25 cellular contexts compared by ENCODE assay signal in genomic region chr5:113150821-113151220, GRCh38.
DNase-seq lines count a peak whose midpoint lies in the region; ATAC-seq, FAIRE-seq and TF ChIP-seq lines count a peak whose summit lies in the region.
"Had no signal": no experiment of that assay in that cellular context is flagged by ENCODE, and none has a peak within 500 bp of the region (broad histone marks: within the 10 kb centered on the region; RNA-seq: fewer than 3 reads in every experiment).

No MANE protein-coding gene starts in this region.

- H3K27me3 ChIP-seq in HepG2 (ENCODE audit: control insufficient read depth in 1 of 2, insufficient read depth in 2 of 2, low read length in 2 of 2) (no peaks in the 10 kb centered on the region), right lobe of liver (no peaks in the 10 kb centered on the region), endodermal cell (ENCODE audit: control insufficient read depth, insufficient read depth, low read length, poor library complexity, severe bottlenecking) (no peaks in the 10 kb centered on the region), parathyroid adenoma (ENCODE audit: control insufficient read depth, insufficient read depth, low read length) (no peaks in the 10 kb centered on the region), breast epithelium (no peaks in the 10 kb centered on the region), foreskin keratinocyte (no peaks in the 10 kb centered on the region)
- H3K27me3 ChIP-seq: BLaER1 treated with 17β-estradiol and CSF1 and Interleukin-3, amounts not matched to agents 10 nM and 100 nM; SJCRH30 had no signal

- H3K9me3 Mint-ChIP-seq in endodermal cell: no peaks in the 10 kb centered on the region
- H3K9me3 Mint-ChIP-seq in activated naive CD8-positive, alpha-beta T cell treated with anti-CD3 and anti-CD28 coated beads, Interleukin-2, amount 50 U/mL, for 24 hours: no peaks in the 10 kb centered on the region
- H3K9me3 Mint-ChIP-seq: CD8-positive, alpha-beta T cell had no signal

- TF ChIP-seq EP300 in HepG2 (IDR thresholded peaks at IDR 0.05; ENCODE audit: low read depth in 2 of 2, low read length in 2 of 2): no peak
- TF ChIP-seq EP300 in HepG2 (CRISPR knock-in tag; IDR thresholded peaks at IDR 0.05; ENCODE audit: borderline replicate concordance): no peak

- H3K79me2 ChIP-seq in HepG2 (ENCODE audit: insufficient read depth, low read length): no peaks in the 10 kb centered on the region
- peaks cover 66% of the 10 kb centered on the region for H3K79me2 ChIP-seq in parathyroid adenoma

- H3K4me3 Mint-ChIP-seq in endodermal cell: no peak overlapping the region
- H3K4me3 Mint-ChIP-seq in activated naive CD8-positive, alpha-beta T cell treated with anti-CD3 and anti-CD28 coated beads, Interleukin-2, amount 50 U/mL, for 24 hours: no peak overlapping the region
- H3K4me3 Mint-ChIP-seq: CD8-positive, alpha-beta T cell had no signal

- H4K20me1 ChIP-seq in HepG2 (ENCODE audit: insufficient read depth, low read length): no peaks in the 10 kb centered on the region
- H4K20me1 ChIP-seq: BLaER1 treated with 17β-estradiol and CSF1 and Interleukin-3, amounts not matched to agents 10 nM and 100 nM had no signal

- no peaks in the 10 kb centered on the region for H3K9me3 ChIP-seq in HepG2 (ENCODE audit: low read length)
- H3K9me3 ChIP-seq in right lobe of liver: no peaks in the 10 kb centered on the region
- no peaks in the 10 kb centered on the region for H3K9me3 ChIP-seq in endodermal cell (ENCODE audit: control insufficient read depth, low read length)
- no peaks in the 10 kb centered on the region for H3K9me3 ChIP-seq in parathyroid adenoma (ENCODE audit: control insufficient read depth, low read length)
- H3K9me3 ChIP-seq in breast epithelium: no peaks in the 10 kb centered on the region
- H3K9me3 ChIP-seq: BLaER1 treated with 17β-estradiol and CSF1 and Interleukin-3, amounts not matched to agents 10 nM and 100 nM; SJCRH30 had no signal

- TF ChIP-seq CTCF in HepG2 (CRISPR knock-in tag; IDR thresholded peaks at IDR 0.05): no peak
- TF ChIP-seq CTCF in right lobe of liver (IDR thresholded peaks at IDR 0.05): no peak
- no peak for TF ChIP-seq CTCF in endodermal cell (conservative IDR thresholded peaks at IDR 0.05)
- TF ChIP-seq CTCF in parathyroid adenoma (IDR thresholded peaks at IDR 0.05): no peak
- TF ChIP-seq CTCF in breast epithelium (IDR thresholded peaks at IDR 0.05): no peak
- TF ChIP-seq CTCF in foreskin keratinocyte (conservative IDR thresholded peaks at IDR 0.05): no peak

- H3K27ac Mint-ChIP-seq in endodermal cell: peak overlapping the region; percentile 41
- no peak overlapping the region for H3K27ac Mint-ChIP-seq in activated naive CD8-positive, alpha-beta T cell treated with anti-CD3 and anti-CD28 coated beads, Interleukin-2, amount 50 U/mL, for 24 hours
- H3K27ac Mint-ChIP-seq: CD8-positive, alpha-beta T cell had no signal

- WGBS in HepG2 (ENCODE audit: low lambda C conversion rate): 85% methylated on average over 7 of the region's 7 CpGs
- 96% methylated on average over 7 of the region's 7 CpGs for WGBS in right lobe of liver (ENCODE audit: insufficient coverage, low coverage, low lambda C conversion rate, missing lambda C conversion rate)
- 93 to 96% methylated on average over 6 to 7 of the region's 7 CpGs for WGBS in endodermal cell (ENCODE audit: insufficient coverage in 1 of 2, insufficient read length in 1 of 2), 2 experiments

- POLR2A ChIA-PET in HepG2 (lab: Yijun Ruan, JAX): no interaction called here

- no peak for TF ChIP-seq POLR2A in HepG2 (IDR thresholded peaks at IDR 0.05; ENCODE audit: insufficient read depth in 1 of 2, low read depth in 2 of 2, low read length in 2 of 2)
- no peak for TF ChIP-seq POLR2A in right lobe of liver (IDR thresholded peaks at IDR 0.05)
- no peak for TF ChIP-seq POLR2A in breast epithelium (IDR thresholded peaks at IDR 0.05)

- peaks cover 56% of the 10 kb centered on the region for H3K4me1 Mint-ChIP-seq in endodermal cell
- peaks cover 9% of the 10 kb centered on the region for H3K4me1 Mint-ChIP-seq in activated naive CD8-positive, alpha-beta T cell treated with anti-CD3 and anti-CD28 coated beads, Interleukin-2, amount 50 U/mL, for 24 hours

- no peaks in the 10 kb centered on the region for H3K27me3 Mint-ChIP-seq in endodermal cell (ENCODE audit: insufficient read depth)
- H3K27me3 Mint-ChIP-seq in activated naive CD8-positive, alpha-beta T cell treated with anti-CD3 and anti-CD28 coated beads, Interleukin-2, amount 50 U/mL, for 24 hours: no peaks in the 10 kb centered on the region

- no peaks in the 10 kb centered on the region for H3K4me1 ChIP-seq in HepG2 (ENCODE audit: insufficient read depth, low read length)
- no peaks in the 10 kb centered on the region for H3K4me1 ChIP-seq in right lobe of liver
- peaks cover 43% of the 10 kb centered on the region for H3K4me1 ChIP-seq in endodermal cell (ENCODE audit: control insufficient read depth, insufficient read depth, low read length)
- peaks cover 72% of the 10 kb centered on the region for H3K4me1 ChIP-seq in parathyroid adenoma
- no peaks in the 10 kb centered on the region for H3K4me1 ChIP-seq in breast epithelium
- H3K4me1 ChIP-seq in foreskin keratinocyte: no peaks in the 10 kb centered on the region
- H3K4me1 ChIP-seq: BLaER1 treated with 17β-estradiol and CSF1 and Interleukin-3, amounts not matched to agents 10 nM and 100 nM; SJCRH30 had no signal

- H3K4me3 ChIP-seq in HepG2 (replicated peaks in 1 of 3; ENCODE audit: insufficient read depth in 1 of 3, low read depth in 2 of 3, low read length in 3 of 3) (no peak overlapping the region), right lobe of liver (no peak overlapping the region), endodermal cell (ENCODE audit: low read length) (no peak overlapping the region), parathyroid adenoma (ENCODE audit: low read depth, low read length) (no peak overlapping the region), breast epithelium (no peak overlapping the region)
- H3K4me3 ChIP-seq: BLaER1 treated with 17β-estradiol and CSF1 and Interleukin-3, amounts not matched to agents 10 nM and 100 nM; SJCRH30 had no signal

- in situ Hi-C loops in HepG2 (cut with HindIII; ENCODE audit: extremely low pct_ligation_motif_present, low pct_unique_long_range_greater_than_20kb): no loop called here

- no peak overlapping the region for H3K27ac ChIP-seq in HepG2 (ENCODE audit: extremely low read length, insufficient read depth, low read length)
- no peak overlapping the region for H3K27ac ChIP-seq in right lobe of liver
- H3K27ac ChIP-seq in endodermal cell (ENCODE audit: low read depth, low read length): no peak overlapping the region
- H3K27ac ChIP-seq in parathyroid adenoma: peak overlapping the region; percentile 73
- no peak overlapping the region for H3K27ac ChIP-seq in breast epithelium
- no peak overlapping the region for H3K27ac ChIP-seq in foreskin keratinocyte
- H3K27ac ChIP-seq: 22Rv1; BLaER1 treated with 17β-estradiol and CSF1 and Interleukin-3, amounts not matched to agents 10 nM and 100 nM; SJCRH30 had no signal

- H2AFZ ChIP-seq in HepG2 (ENCODE audit: low read length) (no peak overlapping the region), parathyroid adenoma (no peak overlapping the region)

- no peak for ATAC-seq in HepG2
- ATAC-seq in right lobe of liver: no peak
- no peak for ATAC-seq in activated naive CD8-positive, alpha-beta T cell treated with anti-CD3 and anti-CD28 coated beads, Interleukin-2, amount 50 U/mL, for 24 hours
- ATAC-seq in foreskin keratinocyte: no peak
- ATAC-seq: CD8-positive, alpha-beta T cell had no signal

- DNase-seq in HepG2 (ENCODE audit: low spot score) (no peak), right lobe of liver (no peak), endodermal cell (no peak), breast epithelium (ENCODE audit: low spot score in 2 of 2) (no peak), NCI-H774 (lab: John Stamatoyannopoulos, UW) (no peak), foreskin keratinocyte (no peak)
- DNase-seq in activated naive CD8-positive, alpha-beta T cell treated with anti-CD3 and anti-CD28 coated beads, Interleukin-2, amount 50 U/mL, for 24 hours: no peak
- DNase-seq: Calu3; CD8-positive, alpha-beta T cell; DMS153; GF-D8; KBM-7; NCI-H1092 treated with DMSO at 0.1 percent for 48 hours; NCI-H146; NCI-H2029; NCI-H226; NCI-H524; NCI-H82; OCI-M1; SJCRH30 had no signal

- BruUV-seq in HepG2 (replicated peaks; lab: Mats Ljungman, UMichigan): no TSS peak

- H3K4me2 ChIP-seq in HepG2 (ENCODE audit: low read depth, low read length) (no peak overlapping the region), parathyroid adenoma (ENCODE audit: low read length) (no peak overlapping the region)
- H3K4me2 ChIP-seq: BLaER1 treated with 17β-estradiol and CSF1 and Interleukin-3, amounts not matched to agents 10 nM and 100 nM had no signal

- no peaks in the 10 kb centered on the region for H3K36me3 ChIP-seq in HepG2 (replicated peaks in 1 of 2; ENCODE audit: control insufficient read depth in 1 of 2, insufficient read depth in 2 of 2, low read length in 2 of 2)
- H3K36me3 ChIP-seq in right lobe of liver: peaks cover 0 to 6% (median 0%) of the 10 kb centered on the region in 4 donors
- peaks cover 92% of the 10 kb centered on the region for H3K36me3 ChIP-seq in endodermal cell (ENCODE audit: control insufficient read depth, insufficient read depth, low read length)
- H3K36me3 ChIP-seq in parathyroid adenoma (ENCODE audit: control insufficient read depth, insufficient read depth, low read length): no peaks in the 10 kb centered on the region
- H3K36me3 ChIP-seq in breast epithelium: no peaks in the 10 kb centered on the region
- H3K36me3 ChIP-seq: BLaER1 treated with 17β-estradiol and CSF1 and Interleukin-3, amounts not matched to agents 10 nM and 100 nM; SJCRH30 had no signal

- CTCF ChIA-PET in HepG2 (lab: Yijun Ruan, JAX; ENCODE audit: low intra/inter-chr PET ratio, low total read pairs): no interaction called here

- H3K9ac ChIP-seq in HepG2 (ENCODE audit: insufficient read depth, low read depth, low read length) (no peak overlapping the region), endodermal cell (ENCODE audit: extremely low read depth, low read length, poor library complexity, severe bottlenecking) (no peak overlapping the region), parathyroid adenoma (no peak overlapping the region)
- H3K9ac ChIP-seq: BLaER1 treated with 17β-estradiol and CSF1 and Interleukin-3, amounts not matched to agents 10 nM and 100 nM had no signal

- FAIRE-seq in HepG2 (lab: Jason Lieb, UNC): no peak
- FAIRE-seq: H54, RCC 7860 had no signal

- TF ChIP-seq RAD21 in HepG2 (CRISPR knock-in tag; IDR thresholded peaks at IDR 0.05): no peak

- intact Hi-C loops in HepG2 (cut with micrococcal nuclease; ENCODE audit: unreplicated experiment): no loop called here
- intact Hi-C loops in right lobe of liver (cut with DNase I): no loop called here
- intact Hi-C loops in breast epithelium (cut with DNase I; ENCODE audit: low total_unique reads): no loop called here

- H3K36me3 Mint-ChIP-seq in endodermal cell (ENCODE audit: low read depth): peaks cover 47% of the 10 kb centered on the region
- H3K36me3 Mint-ChIP-seq in activated naive CD8-positive, alpha-beta T cell treated with anti-CD3 and anti-CD28 coated beads, Interleukin-2, amount 50 U/mL, for 24 hours (ENCODE audit: low read depth): no peaks in the 10 kb centered on the region
- H3K36me3 Mint-ChIP-seq: CD8-positive, alpha-beta T cell had no signal

TF ChIP-seq in HepG2, 621 proteins besides CTCF, POLR2A, EP300 and RAD21 (continues in another document):
- no peak for TF ChIP-seq MBD4 (IDR thresholded peaks at IDR 0.05; ENCODE audit: borderline replicate concordance, low read length)
